In genomic region chr6:140602431-140602836, GRCh38 we compare ENCODE assay signal across 2 cellular contexts.
TF ChIP-seq lines count a peak whose summit lies in the region.

No MANE protein-coding gene starts in this region.

TF ChIP-seq in IMR-90, 13 proteins besides CTCF, POLR2A, EP300 and RAD21 (continued from another document):
- no peak for TF ChIP-seq ELK1 (IDR thresholded peaks at IDR 0.05; ENCODE audit: borderline replicate concordance, low read depth, low read length)
- TF ChIP-seq, protein P1, sequence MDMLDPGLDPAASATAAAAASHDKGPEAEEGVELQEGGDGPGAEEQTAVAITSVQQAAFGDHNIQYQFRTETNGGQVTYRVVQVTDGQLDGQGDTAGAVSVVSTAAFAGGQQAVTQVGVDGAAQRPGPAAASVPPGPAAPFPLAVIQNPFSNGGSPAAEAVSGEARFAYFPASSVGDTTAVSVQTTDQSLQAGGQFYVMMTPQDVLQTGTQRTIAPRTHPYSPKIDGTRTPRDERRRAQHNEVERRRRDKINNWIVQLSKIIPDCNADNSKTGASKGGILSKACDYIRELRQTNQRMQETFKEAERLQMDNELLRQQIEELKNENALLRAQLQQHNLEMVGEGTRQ (IDR thresholded peaks at IDR 0.05; ENCODE audit: low read depth, low read length), result no peak
- no peak for TF ChIP-seq RFX5 (IDR thresholded peaks at IDR 0.05; ENCODE audit: low read depth, low read length)
- no peak for TF ChIP-seq MAZ (IDR thresholded peaks at IDR 0.05; ENCODE audit: borderline replicate concordance, low read depth, low read length)
- no peak for TF ChIP-seq CEBPB (IDR thresholded peaks at IDR 0.05; ENCODE audit: low read depth, low read length)
- TF ChIP-seq MXI1 (IDR thresholded peaks at IDR 0.05; ENCODE audit: borderline replicate concordance, low read depth, low read length), result no peak
- no peak for TF ChIP-seq MAFK (IDR thresholded peaks at IDR 0.05; ENCODE audit: low read depth, low read length)

TF ChIP-seq in K562, 482 proteins besides CTCF, POLR2A, EP300 and RAD21 (continued from another document):
- TF ChIP-seq, protein P2, sequence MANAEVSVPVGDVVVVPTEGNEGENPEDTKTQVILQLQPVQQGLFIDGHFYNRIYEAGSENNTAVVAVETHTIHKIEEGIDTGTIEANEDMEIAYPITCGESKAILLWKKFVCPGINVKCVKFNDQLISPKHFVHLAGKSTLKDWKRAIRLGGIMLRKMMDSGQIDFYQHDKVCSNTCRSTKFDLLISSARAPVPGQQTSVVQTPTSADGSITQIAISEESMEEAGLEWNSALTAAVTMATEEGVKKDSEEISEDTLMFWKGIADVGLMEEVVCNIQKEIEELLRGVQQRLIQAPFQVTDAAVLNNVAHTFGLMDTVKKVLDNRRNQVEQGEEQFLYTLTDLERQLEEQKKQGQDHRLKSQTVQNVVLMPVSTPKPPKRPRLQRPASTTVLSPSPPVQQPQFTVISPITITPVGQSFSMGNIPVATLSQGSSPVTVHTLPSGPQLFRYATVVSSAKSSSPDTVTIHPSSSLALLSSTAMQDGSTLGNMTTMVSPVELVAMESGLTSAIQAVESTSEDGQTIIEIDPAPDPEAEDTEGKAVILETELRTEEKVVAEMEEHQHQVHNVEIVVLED (CRISPR knock-in tag; IDR thresholded peaks at IDR 0.05), result no peak
